20 cellular contexts compared by ENCODE assay signal in genomic region chr13:95112883-95113282, GRCh38.
"Had no signal": no experiment of that assay in that cellular context is flagged by ENCODE, and none has a peak within 500 bp of the region (broad histone marks: within the 10 kb centered on the region; RNA-seq: fewer than 3 reads in every experiment).

No MANE protein-coding gene starts in this region.

- FAIRE-seq: colon, frontal cortex, islet of Langerhans had no signal

- H3K27me3 ChIP-seq: heart left ventricle, right lobe of liver, tibial artery, upper lobe of left lung, uterus had no signal

- H3K4me1 ChIP-seq: heart left ventricle, parathyroid adenoma, prostate gland, right lobe of liver, tibial artery, upper lobe of left lung, uterus had no signal

- H3K4me3 ChIP-seq: heart left ventricle, prostate gland, right lobe of liver, tibial artery, upper lobe of left lung, uterus had no signal

- H3K4me3 Mint-ChIP-seq: mesothelial cell of epicardium; natural killer cell; stimulated activated memory B cell treated with anti-CD40 and anti-IgM and Interleukin-4, amounts not matched to agents 10 μg/mL and 1 μg/mL and 100 μg/mL, for 72 hours; stimulated activated naive CD8-positive, alpha-beta T cell treated with anti-CD3 and anti-CD28 coated beads, Interleukin-15, Interleukin-2, amounts not matched to agents 100 ng/mL and 50 ng/mL, for 24 hours had no signal

- H3K9me3 Mint-ChIP-seq: stimulated activated memory B cell treated with anti-CD40 and anti-IgM and Interleukin-4, amounts not matched to agents 10 μg/mL and 1 μg/mL and 100 μg/mL, for 72 hours had no signal

- H3K9ac ChIP-seq: parathyroid adenoma had no signal

- H3K27ac Mint-ChIP-seq: mesothelial cell of epicardium; natural killer cell; stimulated activated memory B cell treated with anti-CD40 and anti-IgM and Interleukin-4, amounts not matched to agents 10 μg/mL and 1 μg/mL and 100 μg/mL, for 72 hours; stimulated activated naive CD8-positive, alpha-beta T cell treated with anti-CD3 and anti-CD28 coated beads, Interleukin-15, Interleukin-2, amounts not matched to agents 100 ng/mL and 50 ng/mL, for 24 hours had no signal

- H3K27me3 Mint-ChIP-seq: stimulated activated memory B cell treated with anti-CD40 and anti-IgM and Interleukin-4, amounts not matched to agents 10 μg/mL and 1 μg/mL and 100 μg/mL, for 72 hours; stimulated activated naive CD8-positive, alpha-beta T cell treated with anti-CD3 and anti-CD28 coated beads, Interleukin-15, Interleukin-2, amounts not matched to agents 100 ng/mL and 50 ng/mL, for 24 hours had no signal

- H3K27ac ChIP-seq: heart left ventricle, parathyroid adenoma, prostate gland, right lobe of liver, tibial artery, upper lobe of left lung, uterus had no signal

- H3K36me3 Mint-ChIP-seq: natural killer cell had no signal

- ATAC-seq: heart left ventricle; left lobe of liver; natural killer cell; right lobe of liver; stimulated activated memory B cell treated with anti-CD40 and anti-IgM and Interleukin-4, amounts not matched to agents 10 μg/mL and 1 μg/mL and 100 μg/mL, for 72 hours had no signal

- H3K9me3 ChIP-seq: heart left ventricle, prostate gland, right lobe of liver, tibial artery, upper lobe of left lung, uterus had no signal

- H3K79me2 ChIP-seq: parathyroid adenoma had no signal

- H3K36me3 ChIP-seq: heart left ventricle, prostate gland, right lobe of liver, tibial artery, upper lobe of left lung, uterus had no signal

- H3K4me1 Mint-ChIP-seq: natural killer cell; stimulated activated memory B cell treated with anti-CD40 and anti-IgM and Interleukin-4, amounts not matched to agents 10 μg/mL and 1 μg/mL and 100 μg/mL, for 72 hours had no signal

- DNase-seq: cerebellar nuclear complex; effector memory CD4-positive, alpha-beta T cell; heart left ventricle; hypothalamus; kidney glomerular epithelial cell; natural killer cell; right lobe of liver; stimulated activated CD4-positive, alpha-beta T cell treated with anti-CD3 and anti-CD28 coated beads, Interleukin-4, amount 100 ng/mL, for 1 hour; tibial artery; upper lobe of left lung; uterus had no signal

- H2AFZ ChIP-seq: parathyroid adenoma had no signal
